ENCODE assay signal across 1 cellular context in genomic region chr2:55891671-55892071, GRCh38.
TF ChIP-seq lines count a peak whose summit lies in the region.

No MANE protein-coding gene starts in this region.

TF ChIP-seq in IMR-90, 13 proteins besides CTCF, POLR2A, EP300 and RAD21:
- TF ChIP-seq CHD1 (IDR thresholded peaks at IDR 0.05; ENCODE audit: low read depth, low read length) (no peak), NFE2L2 (IDR thresholded peaks at IDR 0.05; ENCODE audit: low read depth, low read length) (no peak), USF2 (IDR thresholded peaks at IDR 0.05; ENCODE audit: low read depth, low read length) (no peak), SMC3 (IDR thresholded peaks at IDR 0.05; ENCODE audit: low read depth, low read length) (no peak), RFX5 (IDR thresholded peaks at IDR 0.05; ENCODE audit: low read depth, low read length) (no peak), FOS (IDR thresholded peaks at IDR 0.05; ENCODE audit: low read depth, low read length) (no peak), MAZ (IDR thresholded peaks at IDR 0.05; ENCODE audit: borderline replicate concordance, low read depth, low read length) (no peak), BHLHE40 (IDR thresholded peaks at IDR 0.05; ENCODE audit: low read depth, low read length) (no peak), MAFK (IDR thresholded peaks at IDR 0.05; ENCODE audit: low read depth, low read length) (no peak), RCOR1 (IDR thresholded peaks at IDR 0.05; ENCODE audit: insufficient replicate concordance, low read length) (no peak)
TF ChIP-seq in IMR-90: peak in this region for 0.
